In the genomic region with DNA sequence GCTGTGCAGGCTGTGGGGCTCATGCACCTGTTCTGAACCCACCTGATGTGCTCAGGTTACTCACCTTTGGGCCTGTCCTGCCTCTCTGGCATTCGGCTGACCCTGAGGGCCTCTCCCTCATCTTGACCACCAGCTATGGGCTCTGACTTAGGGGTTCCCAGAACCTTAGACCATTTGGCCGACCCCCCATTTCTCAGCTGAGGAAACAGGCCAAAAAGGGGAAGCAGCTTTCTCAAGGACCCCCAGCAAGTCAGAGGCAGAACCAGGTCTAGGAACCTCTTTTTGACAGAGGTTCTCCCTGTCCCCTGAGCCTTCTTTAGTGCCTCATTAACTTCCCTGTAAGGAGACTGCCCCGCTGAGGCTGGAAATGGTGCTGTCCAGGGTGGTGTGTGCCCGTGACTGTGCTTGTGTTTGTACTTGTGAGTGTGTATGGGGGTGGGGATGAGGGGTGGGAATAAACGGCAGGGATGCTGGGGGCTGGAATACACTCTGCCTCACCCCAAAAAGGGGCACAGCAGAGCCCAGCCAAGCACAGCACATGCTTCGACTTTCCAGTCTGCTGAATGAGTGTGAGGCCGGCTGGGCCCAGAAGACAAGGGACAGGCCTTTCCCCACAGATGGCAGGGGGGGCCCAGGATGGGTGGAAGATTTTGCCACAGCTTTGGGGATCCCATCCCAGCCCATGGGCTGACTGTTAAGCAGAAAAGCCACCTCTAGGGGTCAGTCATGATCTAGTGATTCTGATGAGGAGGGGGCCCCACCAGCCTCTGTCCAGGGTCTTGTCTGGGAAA, we compare ENCODE assay signal across 5 cellular contexts. TPM values are rescaled to one million over a fixed set of nuclear protein-coding genes. Genes with fewer than 3 reads are reported as not detected.
"Had no signal": no experiment of that assay in that cellular context is flagged by ENCODE, and none has a peak within 500 bp of the region (broad histone marks: within the 10 kb centered on the region; RNA-seq: fewer than 3 reads in every experiment).

No MANE protein-coding gene starts in this region.

RNA-seq across cellular contexts. Expression of gene GOLGA8Q, which starts 28.2 kb away (rescaled TPM):
- total RNA-seq: M059J, OCI-LY7, PC-3, RPMI7951 had no signal
- polyA plus RNA-seq: K562 had no signal
